In the genomic region with DNA sequence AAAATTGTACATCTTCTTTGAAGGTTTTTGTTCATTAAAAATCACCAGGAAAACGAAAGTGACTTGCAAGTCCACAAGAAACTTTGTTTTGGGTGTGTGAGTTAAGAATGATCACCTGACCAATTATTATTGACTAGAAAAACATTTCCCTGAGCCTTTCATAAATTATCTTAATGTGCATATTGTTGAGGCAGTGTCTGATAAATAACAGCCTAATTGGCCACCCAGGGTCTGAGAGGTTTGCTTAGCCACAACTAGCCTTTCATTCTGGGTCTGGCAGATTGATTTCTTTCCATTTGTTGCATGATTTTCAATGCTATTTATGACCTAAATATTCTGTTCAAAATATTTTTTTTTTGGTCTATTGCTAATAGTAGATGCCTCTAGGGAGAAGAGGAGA, we compare ENCODE assay signal across 14 cellular contexts.
DNase-seq lines count a peak whose midpoint lies in the region; ATAC-seq, FAIRE-seq and TF ChIP-seq lines count a peak whose summit lies in the region.
"Had no signal": no experiment of that assay in that cellular context is flagged by ENCODE, and none has a peak within 500 bp of the region (broad histone marks: within the 10 kb centered on the region; RNA-seq: fewer than 3 reads in every experiment).

No MANE protein-coding gene starts in this region.

- H3K27me3 Mint-ChIP-seq in progenitor cell of endocrine pancreas = peaks cover 3% of the 10 kb centered on the region
- H3K27me3 Mint-ChIP-seq in CD4-positive, alpha-beta memory T cell = no peaks in the 10 kb centered on the region
- H3K27me3 Mint-ChIP-seq: CD8-positive, alpha-beta memory T cell; IgD-negative memory B cell had no signal

- FAIRE-seq in HepG2 (lab: Jason Lieb, UNC) = no peak
- FAIRE-seq: A549 had no signal

- ATAC-seq in HepG2 = no peak
- ATAC-seq: A549, GM23338 had no signal

- H3K9me3 ChIP-seq in HepG2 (ENCODE audit: low read length) = no peaks in the 10 kb centered on the region
- no peaks in the 10 kb centered on the region for H3K9me3 ChIP-seq in CD4-positive, alpha-beta memory T cell (ENCODE audit: control insufficient read depth in 1 of 2, low read length in 2 of 2)
- H3K9me3 ChIP-seq: A549, BE2C had no signal

- no TSS peak for BruUV-seq in HepG2 (replicated peaks; lab: Mats Ljungman, UMichigan)

- peak; percentile 28 for DNase-seq in COR-L47 (lab: John Stamatoyannopoulos, UW)
- peak; percentile 59 for DNase-seq in NCI-H146 (lab: John Stamatoyannopoulos, UW)
- DNase-seq in NCI-H748 treated with DMSO at 0.1 percent for 48 hours (lab: John Stamatoyannopoulos, UW) = peak; percentile 65
- DNase-seq in progenitor cell of endocrine pancreas (ENCODE audit: low spot score, unreplicated experiment) = no peak
- no peak for DNase-seq in HepG2 (ENCODE audit: low spot score)
- no peak for DNase-seq in CD4-positive, alpha-beta memory T cell
- DNase-seq: BE2C; CD8-positive, alpha-beta memory T cell; DMS53; H7 had no signal

- H3K4me1 Mint-ChIP-seq in progenitor cell of endocrine pancreas (ENCODE audit: low read depth) = peaks cover 47% of the 10 kb centered on the region
- H3K4me1 Mint-ChIP-seq in CD4-positive, alpha-beta memory T cell = no peaks in the 10 kb centered on the region
- H3K4me1 Mint-ChIP-seq: CD8-positive, alpha-beta memory T cell had no signal

- no peak overlapping the region for H3K27ac ChIP-seq in HepG2 (ENCODE audit: extremely low read length, insufficient read depth, low read length)
- H3K27ac ChIP-seq in CD4-positive, alpha-beta memory T cell (ENCODE audit: low read depth, low read length) = no peak overlapping the region
- H3K27ac ChIP-seq: A549 had no signal

- peak overlapping the region; percentile 42 for H3K27ac Mint-ChIP-seq in progenitor cell of endocrine pancreas
- no peak overlapping the region for H3K27ac Mint-ChIP-seq in CD4-positive, alpha-beta memory T cell
- H3K27ac Mint-ChIP-seq: CD8-positive, alpha-beta memory T cell; GM23338; IgD-negative memory B cell had no signal

- H3K36me3 Mint-ChIP-seq in progenitor cell of endocrine pancreas (ENCODE audit: insufficient read depth) = no peaks in the 10 kb centered on the region
- H3K36me3 Mint-ChIP-seq in CD4-positive, alpha-beta memory T cell = no peaks in the 10 kb centered on the region
- H3K36me3 Mint-ChIP-seq: CD14-positive monocyte, IgD-negative memory B cell had no signal

- H3K4me3 ChIP-seq in HepG2 (replicated peaks in 1 of 3; ENCODE audit: insufficient read depth in 1 of 3, low read depth in 2 of 3, low read length in 3 of 3) = no peak overlapping the region
- no peak overlapping the region for H3K4me3 ChIP-seq in CD4-positive, alpha-beta memory T cell (ENCODE audit: low read length in 2 of 2)
- H3K4me3 ChIP-seq: A549, GM23338 had no signal

- in situ Hi-C loops in HepG2 (cut with HindIII; ENCODE audit: extremely low pct_ligation_motif_present, low pct_unique_long_range_greater_than_20kb) = no loop called here

- H3K36me3 ChIP-seq in HepG2 (replicated peaks in 1 of 2; ENCODE audit: control insufficient read depth in 1 of 2, insufficient read depth in 2 of 2, low read length in 2 of 2) = no peaks in the 10 kb centered on the region
- H3K36me3 ChIP-seq in CD4-positive, alpha-beta memory T cell (ENCODE audit: insufficient read depth, low read length) = no peaks in the 10 kb centered on the region
- H3K36me3 ChIP-seq: BE2C had no signal

- no peak overlapping the region for H3K9ac ChIP-seq in HepG2 (ENCODE audit: insufficient read depth, low read depth, low read length)

- no peak overlapping the region for H2AFZ ChIP-seq in HepG2 (ENCODE audit: low read length)
- H2AFZ ChIP-seq: GM23338 had no signal

- intact Hi-C loops in HepG2 (cut with micrococcal nuclease; ENCODE audit: unreplicated experiment) = no loop called here
- intact Hi-C loops in CD4-positive, alpha-beta memory T cell (cut with micrococcal nuclease) = no loop called here

- H3K27me3 ChIP-seq in HepG2 (ENCODE audit: control insufficient read depth in 1 of 2, insufficient read depth in 2 of 2, low read length in 2 of 2) = no peaks in the 10 kb centered on the region
- H3K27me3 ChIP-seq in CD4-positive, alpha-beta memory T cell (ENCODE audit: insufficient read depth, low read length) = no peaks in the 10 kb centered on the region
- H3K27me3 ChIP-seq: BE2C had no signal

- H3K79me2 ChIP-seq in HepG2 (ENCODE audit: insufficient read depth, low read length) = no peaks in the 10 kb centered on the region

- no peaks in the 10 kb centered on the region for H3K9me3 Mint-ChIP-seq in progenitor cell of endocrine pancreas (ENCODE audit: low read depth)
- H3K9me3 Mint-ChIP-seq in CD4-positive, alpha-beta memory T cell = peaks cover 0 to 5% (median 0%) of the 10 kb centered on the region in 8 donors
- H3K9me3 Mint-ChIP-seq: CD14-positive monocyte; CD8-positive, alpha-beta memory T cell; IgD-negative memory B cell had no signal

- CTCF ChIA-PET in HepG2 (lab: Yijun Ruan, JAX; ENCODE audit: low intra/inter-chr PET ratio, low total read pairs) = no interaction called here
- CTCF ChIA-PET in CD4-positive, alpha-beta memory T cell (lab: Charles Lee; ENCODE audit: partially characterized antibody) = no interaction called here

- TF ChIP-seq EP300 in HepG2 (IDR thresholded peaks at IDR 0.05; ENCODE audit: low read depth in 2 of 2, low read length in 2 of 2) (no peak), HepG2 (CRISPR knock-in tag; IDR thresholded peaks at IDR 0.05; ENCODE audit: borderline replicate concordance) (no peak)

- no peak overlapping the region for H3K4me2 ChIP-seq in HepG2 (ENCODE audit: low read depth, low read length)
- H3K4me2 ChIP-seq: A549, GM23338 had no signal

- H3K4me3 Mint-ChIP-seq in progenitor cell of endocrine pancreas (ENCODE audit: low read depth) = no peak overlapping the region
- no peak overlapping the region for H3K4me3 Mint-ChIP-seq in CD4-positive, alpha-beta memory T cell
- H3K4me3 Mint-ChIP-seq: CD14-positive monocyte; CD8-positive, alpha-beta memory T cell; GM23338; IgD-negative memory B cell had no signal

- no peak for TF ChIP-seq RAD21 in HepG2 (CRISPR knock-in tag; IDR thresholded peaks at IDR 0.05)

- no peaks in the 10 kb centered on the region for H4K20me1 ChIP-seq in HepG2 (ENCODE audit: insufficient read depth, low read length)

- TF ChIP-seq POLR2A in HepG2 (IDR thresholded peaks at IDR 0.05; ENCODE audit: insufficient read depth in 1 of 2, low read depth in 2 of 2, low read length in 2 of 2) = no peak

- no peak for TF ChIP-seq CTCF in progenitor cell of endocrine pancreas (IDR thresholded peaks at IDR 0.05; ENCODE audit: unreplicated experiment)
- no peak for TF ChIP-seq CTCF in HepG2 (CRISPR knock-in tag; IDR thresholded peaks at IDR 0.05)

- POLR2A ChIA-PET in HepG2 (lab: Yijun Ruan, JAX) = no interaction called here
- POLR2A ChIA-PET in CD4-positive, alpha-beta memory T cell (lab: Charles Lee; ENCODE audit: partially characterized antibody) = no interaction called here

- H3K4me1 ChIP-seq in HepG2 (ENCODE audit: insufficient read depth, low read length) = no peaks in the 10 kb centered on the region
- H3K4me1 ChIP-seq in CD4-positive, alpha-beta memory T cell (ENCODE audit: insufficient read depth, low read length) = no peaks in the 10 kb centered on the region

- WGBS in HepG2 (ENCODE audit: low lambda C conversion rate) = 4% methylated on average over 1 of the region's 1 CpG

TF ChIP-seq in HepG2, 621 proteins besides CTCF, POLR2A, EP300 and RAD21 (continues in another document):
- TF ChIP-seq, protein P1, sequence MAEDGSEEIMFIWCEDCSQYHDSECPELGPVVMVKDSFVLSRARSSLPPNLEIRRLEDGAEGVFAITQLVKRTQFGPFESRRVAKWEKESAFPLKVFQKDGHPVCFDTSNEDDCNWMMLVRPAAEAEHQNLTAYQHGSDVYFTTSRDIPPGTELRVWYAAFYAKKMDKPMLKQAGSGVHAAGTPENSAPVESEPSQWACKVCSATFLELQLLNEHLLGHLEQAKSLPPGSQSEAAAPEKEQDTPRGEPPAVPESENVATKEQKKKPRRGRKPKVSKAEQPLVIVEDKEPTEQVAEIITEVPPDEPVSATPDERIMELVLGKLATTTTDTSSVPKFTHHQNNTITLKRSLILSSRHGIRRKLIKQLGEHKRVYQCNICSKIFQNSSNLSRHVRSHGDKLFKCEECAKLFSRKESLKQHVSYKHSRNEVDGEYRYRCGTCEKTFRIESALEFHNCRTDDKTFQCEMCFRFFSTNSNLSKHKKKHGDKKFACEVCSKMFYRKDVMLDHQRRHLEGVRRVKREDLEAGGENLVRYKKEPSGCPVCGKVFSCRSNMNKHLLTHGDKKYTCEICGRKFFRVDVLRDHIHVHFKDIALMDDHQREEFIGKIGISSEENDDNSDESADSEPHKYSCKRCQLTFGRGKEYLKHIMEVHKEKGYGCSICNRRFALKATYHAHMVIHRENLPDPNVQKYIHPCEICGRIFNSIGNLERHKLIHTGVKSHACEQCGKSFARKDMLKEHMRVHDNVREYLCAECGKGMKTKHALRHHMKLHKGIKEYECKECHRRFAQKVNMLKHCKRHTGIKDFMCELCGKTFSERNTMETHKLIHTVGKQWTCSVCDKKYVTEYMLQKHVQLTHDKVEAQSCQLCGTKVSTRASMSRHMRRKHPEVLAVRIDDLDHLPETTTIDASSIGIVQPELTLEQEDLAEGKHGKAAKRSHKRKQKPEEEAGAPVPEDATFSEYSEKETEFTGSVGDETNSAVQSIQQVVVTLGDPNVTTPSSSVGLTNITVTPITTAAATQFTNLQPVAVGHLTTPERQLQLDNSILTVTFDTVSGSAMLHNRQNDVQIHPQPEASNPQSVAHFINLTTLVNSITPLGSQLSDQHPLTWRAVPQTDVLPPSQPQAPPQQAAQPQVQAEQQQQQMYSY (CRISPR knock-in tag; IDR thresholded peaks at IDR 0.05) = no peak
- TF ChIP-seq, protein P2, sequence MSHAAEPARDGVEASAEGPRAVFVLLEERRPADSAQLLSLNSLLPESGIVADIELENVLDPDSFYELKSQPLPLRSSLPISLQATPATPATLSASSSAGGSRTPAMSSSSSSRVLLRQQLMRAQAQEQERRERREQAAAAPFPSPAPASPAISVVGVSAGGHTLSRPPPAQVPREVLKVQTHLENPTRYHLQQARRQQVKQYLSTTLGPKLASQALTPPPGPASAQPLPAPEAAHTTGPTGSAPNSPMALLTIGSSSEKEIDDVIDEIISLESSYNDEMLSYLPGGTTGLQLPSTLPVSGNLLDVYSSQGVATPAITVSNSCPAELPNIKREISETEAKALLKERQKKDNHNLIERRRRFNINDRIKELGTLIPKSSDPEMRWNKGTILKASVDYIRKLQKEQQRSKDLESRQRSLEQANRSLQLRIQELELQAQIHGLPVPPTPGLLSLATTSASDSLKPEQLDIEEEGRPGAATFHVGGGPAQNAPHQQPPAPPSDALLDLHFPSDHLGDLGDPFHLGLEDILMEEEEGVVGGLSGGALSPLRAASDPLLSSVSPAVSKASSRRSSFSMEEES (CRISPR knock-in tag; IDR thresholded peaks at IDR 0.05) = no peak
- TF ChIP-seq ELF1 (CRISPR knock-in tag; IDR thresholded peaks at IDR 0.05) = no peak

Comparison
In these comparisons a context has a peak if more than half of its experiments do, and no peak if none do; other contexts are left out.
1. DNase-seq: peak in COR-L47 (single experiment), NCI-H146 (single experiment) and NCI-H748 treated with DMSO at 0.1 percent for 48 hours (single experiment); none in progenitor cell of endocrine pancreas (single experiment), HepG2 (single experiment) and CD4-positive, alpha-beta memory T cell (0 of 5).